In the genomic region with DNA sequence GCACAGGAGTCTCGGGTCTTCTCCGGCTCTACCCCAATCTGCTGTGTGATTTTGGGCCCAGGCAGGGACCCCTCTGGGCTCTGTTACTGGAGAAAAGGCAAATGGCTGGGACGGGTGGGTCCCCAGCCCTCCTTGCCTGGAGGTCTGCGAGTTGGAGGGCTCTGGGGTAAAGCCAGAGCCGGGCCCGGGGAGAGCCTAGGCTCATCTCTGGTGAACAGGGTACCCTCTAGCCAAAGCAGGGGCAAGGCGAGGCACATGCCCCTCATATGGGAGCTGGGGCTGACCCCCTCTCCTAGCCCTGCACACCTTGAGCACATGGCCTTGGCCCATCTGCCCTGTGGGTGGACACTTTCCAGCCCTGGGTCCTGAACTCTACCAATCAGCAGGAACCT, we compare ENCODE assay signal across 3 cellular contexts. TPM values are rescaled to one million over a fixed set of nuclear protein-coding genes. Genes with fewer than 3 reads are reported as not detected.
"Had no signal": no experiment of that assay in that cellular context is flagged by ENCODE, and none has a peak within 500 bp of the region (broad histone marks: within the 10 kb centered on the region; RNA-seq: fewer than 3 reads in every experiment).

No MANE protein-coding gene starts in this region.

RNA-seq across cellular contexts. Expression of a gene that starts 33.7 kb away (rescaled TPM):
- total RNA-seq: progenitor cell of endocrine pancreas had no signal
- polyA plus RNA-seq: cardiac muscle cell, SK-N-SH had no signal

RNA-seq across cellular contexts. Expression of a gene that starts 46.9 kb away (rescaled TPM):
- total RNA-seq: progenitor cell of endocrine pancreas had no signal
- polyA plus RNA-seq: cardiac muscle cell had no signal
